In genomic region chr3:127156651-127157050, GRCh38 we compare ENCODE assay signal across 20 cellular contexts. TPM values are rescaled to one million over a fixed set of nuclear protein-coding genes. Genes with fewer than 3 reads are reported as not detected.
DNase-seq lines count a peak whose midpoint lies in the region; ATAC-seq and TF ChIP-seq lines count a peak whose summit lies in the region.
"Had no signal": no experiment of that assay in that cellular context is flagged by ENCODE, and none has a peak within 500 bp of the region (broad histone marks: within the 10 kb centered on the region; RNA-seq: fewer than 3 reads in every experiment).

No MANE protein-coding gene starts in this region.

- DNase-seq in NCI-H1092 treated with DMSO at 0.1 percent for 48 hours (lab: John Stamatoyannopoulos, UW): peak; percentile 69
- no peak for DNase-seq in NCI-H1092 (lab: John Stamatoyannopoulos, UW)
- DNase-seq in cardiac septum (ENCODE audit: low spot score): peak; percentile 66
- no peak for DNase-seq in Right ventricle myocardium inferior (ENCODE audit: missing footprints)
- no peak for DNase-seq in nephron progenitor cell
- DNase-seq in amygdala (lab: John Stamatoyannopoulos, UW): no peak
- DNase-seq in osteocyte (ENCODE audit: extremely low spot score, unreplicated experiment): no peak
- DNase-seq: EL; H7; HFFc6; NK-92 treated with Interleukin-12 subunit alpha and Interleukin-12 subunit beta, amount 100 ng/mL, for 24 hours; Right ventricle myocardium superior had no signal

- H3K27ac Mint-ChIP-seq in nephron progenitor cell (peak overlapping the region; percentile 23), osteocyte (ENCODE audit: unreplicated experiment) (no peak overlapping the region)
- H3K27ac Mint-ChIP-seq: B cell, HFFc6 had no signal

- H3K36me3 Mint-ChIP-seq in nephron progenitor cell (ENCODE audit: low read depth) (no peaks in the 10 kb centered on the region), osteocyte (ENCODE audit: unreplicated experiment) (no peaks in the 10 kb centered on the region)

- H3K4me3 Mint-ChIP-seq in nephron progenitor cell (no peak overlapping the region), osteocyte (ENCODE audit: unreplicated experiment) (no peak overlapping the region)
- H3K4me3 Mint-ChIP-seq: B cell, HFFc6 had no signal

- H3K27me3 Mint-ChIP-seq in nephron progenitor cell (ENCODE audit: low read depth, poor library complexity): peaks cover 10% of the 10 kb centered on the region
- no peaks in the 10 kb centered on the region for H3K27me3 Mint-ChIP-seq in osteocyte (ENCODE audit: unreplicated experiment)

- peaks cover 6% of the 10 kb centered on the region for H3K4me1 Mint-ChIP-seq in nephron progenitor cell
- H3K4me1 Mint-ChIP-seq in osteocyte (ENCODE audit: unreplicated experiment): no peaks in the 10 kb centered on the region
- H3K4me1 Mint-ChIP-seq: B cell had no signal

- no peaks in the 10 kb centered on the region for H3K9me3 Mint-ChIP-seq in nephron progenitor cell
- H3K9me3 Mint-ChIP-seq in osteocyte (ENCODE audit: unreplicated experiment): no peaks in the 10 kb centered on the region
- H3K9me3 Mint-ChIP-seq: HFFc6 had no signal

- intact Hi-C loops in cardiac septum (cut with DNase I) (no loop called here), Right ventricle myocardium inferior (cut with DNase I) (no loop called here)

- TF ChIP-seq CTCF in nephron progenitor cell (IDR thresholded peaks at IDR 0.05) (no peak), osteocyte (IDR thresholded peaks at IDR 0.05) (no peak)

- no peak for ATAC-seq in Right ventricle myocardium inferior
- no peak for ATAC-seq in HG02623 (IDR thresholded peaks at IDR 0.05; ENCODE audit: unreplicated experiment)
- ATAC-seq: GM12878, SK-N-SH treated with all-trans-retinoic acid at 6 μM for 48 hours had no signal

RNA-seq across cellular contexts. Expression of gene PRR23E, which starts 36.3 kb away (rescaled TPM):
- not detected for total RNA-seq in cardiac septum
- total RNA-seq in Right ventricle myocardium inferior: not detected
- total RNA-seq in osteocyte: not detected in 2 replicates
- total RNA-seq: A172, B cell, GM12878, H7, HFFc6, HT-29, M059J, NCI-H460, Right ventricle myocardium superior had no signal

Comparison
In these comparisons a context has a peak if more than half of its experiments do, and no peak if none do; other contexts are left out.
1. DNase-seq: peak in NCI-H1092 treated with DMSO at 0.1 percent for 48 hours (single experiment) and cardiac septum (single experiment); none in NCI-H1092 (single experiment), Right ventricle myocardium inferior (single experiment), nephron progenitor cell (single experiment), amygdala (0 of 56) and osteocyte (single experiment).